ENCODE assay signal across 9 cellular contexts in genomic region chr14:68926236-68926635, GRCh38. TPM values are rescaled to one million over a fixed set of nuclear protein-coding genes. Genes with fewer than 3 reads are reported as not detected.
DNase-seq lines count a peak whose midpoint lies in the region; ATAC-seq and TF ChIP-seq lines count a peak whose summit lies in the region.
"Had no signal": no experiment of that assay in that cellular context is flagged by ENCODE, and none has a peak within 500 bp of the region (broad histone marks: within the 10 kb centered on the region; RNA-seq: fewer than 3 reads in every experiment).

No MANE protein-coding gene starts in this region.

- ATAC-seq in DND-41 (ENCODE audit: insufficient read depth, low read depth) = no peak
- ATAC-seq in IMR-90 (ENCODE audit: low read depth) = no peak
- no peak for ATAC-seq in stimulated activated effector memory CD8-positive, alpha-beta T cell treated with anti-CD3 and anti-CD28 coated beads, Interleukin-12 subunit alpha, Interleukin-12 subunit beta, amount 100 ng/mL, for 72 hours
- ATAC-seq in HG03439 (IDR thresholded peaks at IDR 0.05; ENCODE audit: unreplicated experiment) = no peak
- ATAC-seq in HG03175 (IDR thresholded peaks at IDR 0.05; ENCODE audit: unreplicated experiment) = no peak

- H4K5ac ChIP-seq in IMR-90 (ENCODE audit: low read depth, low read length) = no peak overlapping the region

- H2BK20ac ChIP-seq in IMR-90 (ENCODE audit: low read depth, low read length) = no peak overlapping the region

- H3K4me1 ChIP-seq in DND-41 (ENCODE audit: insufficient read depth, low read length) (no peaks in the 10 kb centered on the region), IMR-90 (ENCODE audit: control insufficient read depth, insufficient read depth, low read length) (peaks cover 59% of the 10 kb centered on the region)

- H2AFZ ChIP-seq in DND-41 (ENCODE audit: low read depth, low read length) (no peak overlapping the region), IMR-90 (replicated peaks; ENCODE audit: low read length, poor library complexity) (no peak overlapping the region)

- no peak overlapping the region for H4K91ac ChIP-seq in IMR-90 (ENCODE audit: insufficient read depth, low read depth, low read length)

- no peak overlapping the region for H2BK5ac ChIP-seq in IMR-90 (ENCODE audit: low read depth, low read length, poor library complexity, severe bottlenecking)

- CTCF ChIA-PET in IMR-90 (lab: Yijun Ruan, JAX) = interaction anchor here (1.6 kb wide), 1 partner anchor 14 kb away, joined by 5 read pairs; no protein-coding TSS in a partner anchor

- H3K4me3 Mint-ChIP-seq in stimulated activated effector memory CD8-positive, alpha-beta T cell treated with anti-CD3 and anti-CD28 coated beads, Interleukin-12 subunit alpha, Interleukin-12 subunit beta, amount 100 ng/mL, for 72 hours = no peak overlapping the region

- peaks cover 66% of the 10 kb centered on the region for H3K9me1 ChIP-seq in IMR-90 (ENCODE audit: insufficient read depth, low read length)

- POLR2A ChIA-PET in IMR-90 (lab: Charles Lee; ENCODE audit: unreplicated experiment) = no interaction called here

- peaks cover 46% of the 10 kb centered on the region for H3K79me2 ChIP-seq in DND-41 (ENCODE audit: insufficient read depth, low read length)

- H3K18ac ChIP-seq in IMR-90 (ENCODE audit: low read depth, low read length) = no peak overlapping the region

- H2AK5ac ChIP-seq in IMR-90 (ENCODE audit: low read depth, low read length) = no peak overlapping the region

- peaks cover 7 to 96% of the 10 kb centered on the region in 2 experiments; a peak in 3 of 4 replicates for H3K79me1 ChIP-seq in IMR-90 (ENCODE audit: low read depth in 1 of 2, low read length in 2 of 2)

- no peak overlapping the region for H2BK15ac ChIP-seq in IMR-90 (ENCODE audit: low read depth, low read length)

- H3K9me3 ChIP-seq in DND-41 (ENCODE audit: insufficient read depth, low read length, severe bottlenecking) (peaks cover 13% of the 10 kb centered on the region), IMR-90 (ENCODE audit: control insufficient read depth, insufficient read depth, low read length) (no peaks in the 10 kb centered on the region)

- H2BK120ac ChIP-seq in IMR-90 (ENCODE audit: low read depth, low read length) = no peak overlapping the region

- no peak overlapping the region for H2AK9ac ChIP-seq in IMR-90 (replicated peaks; ENCODE audit: low read depth, low read length, poor library complexity)

- no peak for TF ChIP-seq RAD21 in IMR-90 (IDR thresholded peaks at IDR 0.05; ENCODE audit: low read length)

- no peak overlapping the region for H3K14ac ChIP-seq in IMR-90 (replicated peaks; ENCODE audit: low read depth, low read length)

- H3K27me3 ChIP-seq in DND-41 (ENCODE audit: insufficient read depth, low read length, poor library complexity) = no peaks in the 10 kb centered on the region
- H3K27me3 ChIP-seq in IMR-90 (ENCODE audit: control insufficient read depth, insufficient read depth, low read length) = no peaks in the 10 kb centered on the region
- no peaks in the 10 kb centered on the region for H3K27me3 ChIP-seq in brain microvascular endothelial cell (replicated peaks)

- H3K36me3 ChIP-seq in DND-41 (ENCODE audit: insufficient read depth, low read length) = peaks cover 40% of the 10 kb centered on the region
- H3K36me3 ChIP-seq in IMR-90 (ENCODE audit: control insufficient read depth, insufficient read depth, low read length) = peaks cover 64% of the 10 kb centered on the region
- peaks cover 72% of the 10 kb centered on the region for H3K36me3 ChIP-seq in brain microvascular endothelial cell (replicated peaks)

- no peak for TF ChIP-seq POLR2A in IMR-90 (IDR thresholded peaks at IDR 0.05; ENCODE audit: low read depth, low read length)

- H3K27ac ChIP-seq in DND-41 (ENCODE audit: low read length) = no peak overlapping the region
- H3K27ac ChIP-seq in IMR-90 (ENCODE audit: insufficient read depth, low read length) = no peak overlapping the region
- H3K27ac ChIP-seq in brain microvascular endothelial cell = no peak overlapping the region

- no peak overlapping the region for H3K27ac Mint-ChIP-seq in stimulated activated effector memory CD8-positive, alpha-beta T cell treated with anti-CD3 and anti-CD28 coated beads, Interleukin-12 subunit alpha, Interleukin-12 subunit beta, amount 100 ng/mL, for 72 hours

- in situ Hi-C loops in IMR-90 (cut with MboI; ENCODE audit: low sequenced_read_pairs) = no loop called here
- in situ Hi-C loops in brain microvascular endothelial cell (cut with HindIII; ENCODE audit: low pct_ligation_motif_present, low sequenced_read_pairs) = no loop called here

- intact Hi-C loops in IMR-90 (cut with micrococcal nuclease) = no loop called here

- H3K23ac ChIP-seq in IMR-90 (ENCODE audit: low read depth, low read length) = peak overlapping the region; percentile 67; the same call in 1 of the 2 replicates

- dilution Hi-C loops in IMR-90 (cut with HindIII; ENCODE audit: low sequenced_read_pairs, unreplicated experiment) = no loop called here

- 56% methylated on average over 1 of the region's 1 CpG; no CpG with 5 or more reads in 1 of the 2 experiments for whole genome bisulfite sequencing in IMR-90 (ENCODE audit: extremely low coverage in 2 of 2, insufficient read length in 1 of 2), 2 experiments

- H3K4me3 ChIP-seq in DND-41 (ENCODE audit: low read depth in 1 of 2, low read length in 2 of 2) (no peak overlapping the region), IMR-90 (ENCODE audit: insufficient read depth, low read depth, low read length) (no peak overlapping the region), brain microvascular endothelial cell (ENCODE audit: low read depth, low read length) (no peak overlapping the region)
- H3K4me3 ChIP-seq: lung had no signal

- no peak overlapping the region for H4K8ac ChIP-seq in IMR-90 (ENCODE audit: low read depth in 2 of 2, low read length in 2 of 2)

- H3K4me2 ChIP-seq in DND-41 (ENCODE audit: insufficient read depth, low read length) = no peak overlapping the region
- no peak overlapping the region for H3K4me2 ChIP-seq in IMR-90 (ENCODE audit: low read depth, low read length)

- H3K56ac ChIP-seq in IMR-90 (ENCODE audit: extremely low read depth, insufficient read depth, low read length) = no peak overlapping the region

- no TSS peak for BruUV-seq in IMR-90 (replicated peaks; lab: Mats Ljungman, UMichigan)

- no peaks in the 10 kb centered on the region for H3K36me3 Mint-ChIP-seq in stimulated activated effector memory CD8-positive, alpha-beta T cell treated with anti-CD3 and anti-CD28 coated beads, Interleukin-12 subunit alpha, Interleukin-12 subunit beta, amount 100 ng/mL, for 72 hours

- DNase-seq in DND-41 (peak; percentile 25), IMR-90 (no peak), brain microvascular endothelial cell (no peak), myocyte (ENCODE audit: low read depth) (peak; percentile 51), NCI-H187 (lab: John Stamatoyannopoulos, UW) (no peak)
- DNase-seq in stimulated activated effector memory CD8-positive, alpha-beta T cell treated with anti-CD3 and anti-CD28 coated beads, Interleukin-12 subunit alpha, Interleukin-12 subunit beta, amount 100 ng/mL, for 72 hours (ENCODE audit: low spot score in 2 of 2) = no peak

- no peak overlapping the region for H3K4ac ChIP-seq in IMR-90 (ENCODE audit: low read depth, low read length)

- H4K20me1 ChIP-seq in DND-41 (ENCODE audit: insufficient read depth, low read length) (peaks cover 40% of the 10 kb centered on the region), IMR-90 (ENCODE audit: insufficient read depth, low read length) (peaks cover 100% of the 10 kb centered on the region)

- H3K9ac ChIP-seq in DND-41 (ENCODE audit: low read depth, low read length) = no peak overlapping the region
- H3K9ac ChIP-seq in IMR-90 (ENCODE audit: low read depth, low read length) = no peak overlapping the region

- TF ChIP-seq CTCF in DND-41 (IDR thresholded peaks at IDR 0.05; ENCODE audit: borderline replicate concordance, extremely low read depth, low read length, poor library complexity, severe bottlenecking) = peak; percentile 61
- peak; percentile 44 for TF ChIP-seq CTCF in IMR-90 (conservative IDR thresholded peaks at IDR 0.05; ENCODE audit: low read depth, low read length)
- TF ChIP-seq CTCF in brain microvascular endothelial cell (IDR thresholded peaks at IDR 0.05; ENCODE audit: low read depth, low read length, missing control alignments) = peak; percentile 77

- H3K9me3 Mint-ChIP-seq in stimulated activated effector memory CD8-positive, alpha-beta T cell treated with anti-CD3 and anti-CD28 coated beads, Interleukin-12 subunit alpha, Interleukin-12 subunit beta, amount 100 ng/mL, for 72 hours = peaks cover 8% of the 10 kb centered on the region

- H3K4me1 Mint-ChIP-seq in stimulated activated effector memory CD8-positive, alpha-beta T cell treated with anti-CD3 and anti-CD28 coated beads, Interleukin-12 subunit alpha, Interleukin-12 subunit beta, amount 100 ng/mL, for 72 hours = peaks cover 10% of the 10 kb centered on the region

TF ChIP-seq in IMR-90, 13 proteins besides CTCF, POLR2A, EP300 and RAD21:
- TF ChIP-seq NFE2L2 (IDR thresholded peaks at IDR 0.05; ENCODE audit: low read depth, low read length) (no peak), USF2 (IDR thresholded peaks at IDR 0.05; ENCODE audit: low read depth, low read length) (no peak), RCOR1 (IDR thresholded peaks at IDR 0.05; ENCODE audit: insufficient replicate concordance, low read length) (no peak), SMC3 (IDR thresholded peaks at IDR 0.05; ENCODE audit: low read depth, low read length) (no peak), MAFK (IDR thresholded peaks at IDR 0.05; ENCODE audit: low read depth, low read length) (no peak), FOS (IDR thresholded peaks at IDR 0.05; ENCODE audit: low read depth, low read length) (no peak), BHLHE40 (IDR thresholded peaks at IDR 0.05; ENCODE audit: low read depth, low read length) (no peak), RFX5 (IDR thresholded peaks at IDR 0.05; ENCODE audit: low read depth, low read length) (no peak)

RNA-seq across cellular contexts. Expression of gene ACTN1, which starts 52.9 kb away (rescaled TPM):
- total RNA-seq in IMR-90 (2012; rRNA removed) = 648 and 684 TPM in 2 replicates
- polyA plus RNA-seq in IMR-90 (2012; rRNA removed) = 766 and 895 TPM in 2 replicates
- polyA plus RNA-seq in IMR-90 (2012; cell fraction: cytosol; rRNA removed) = 676 and 750 TPM in 2 replicates
- polyA plus RNA-seq in IMR-90 (2012; cell fraction: nucleus; rRNA removed; ENCODE audit: low replicate concordance) = 1,803 and 1,926 TPM in 2 replicates
- 171 and 188 TPM in 2 replicates for total RNA-seq in myocyte
- 773 TPM for polyA plus RNA-seq in myocyte (2012)

Comparison
In these comparisons a context has a peak if more than half of its experiments do, and no peak if none do; other contexts are left out.
1. DNase-seq: peak in DND-41 (single experiment) and myocyte (single experiment); none in IMR-90 (single experiment), brain microvascular endothelial cell (single experiment), stimulated activated effector memory CD8-positive, alpha-beta T cell treated with anti-CD3 and anti-CD28 coated beads, Interleukin-12 subunit alpha, Interleukin-12 subunit beta, amount 100 ng/mL, for 72 hours (0 of 2) and NCI-H187 (0 of 2).
2. Peak in every context shown above with its lines, with median percentiles within 50 percentile points of each other: CTCF ChIP-seq.